Comparison of ENCODE assay signal across 8 cellular contexts in genomic region chr12:57001448-57001906, GRCh38. TPM values are rescaled to one million over a fixed set of nuclear protein-coding genes. Genes with fewer than 3 reads are reported as not detected.
A peak's percentile ranks its signal among the peaks of the same experiment; 100 is the strongest.
DNase-seq lines count a peak whose midpoint lies in the region; ATAC-seq and TF ChIP-seq lines count a peak whose summit lies in the region.

No MANE protein-coding gene starts in this region.

- DNase-seq in NCI-H82 (lab: John Stamatoyannopoulos, UW) (peak; percentile 76), NCI-H82 treated with DMSO at 0.1 percent for 48 hours (lab: John Stamatoyannopoulos, UW; ENCODE audit: unreplicated experiment) (no peak), NCI-H748 treated with DMSO at 0.1 percent for 48 hours (lab: John Stamatoyannopoulos, UW) (peak; percentile 33), esophagus muscularis mucosa (ENCODE audit: extremely low spot score) (no peak), neural crest cell (ENCODE audit: low read depth, low spot score) (peak; percentile 62), testis (peak; percentile 82)
- DNase-seq in activated CD8-positive, alpha-beta memory T cell treated with anti-CD3 and anti-CD28 coated beads, Interleukin-2, amount 50 U/mL, for 1 hour (ENCODE audit: extremely low read depth): peak; percentile 37

- H3K9me3 ChIP-seq in esophagus muscularis mucosa (no peaks in the 10 kb centered on the region), testis (no peaks in the 10 kb centered on the region)

- no peaks in the 10 kb centered on the region for H3K27me3 Mint-ChIP-seq in neural crest cell (ENCODE audit: low read depth)

- TF ChIP-seq CTCF in esophagus muscularis mucosa (IDR thresholded peaks at IDR 0.05): peak; percentile 52 to 61 (median 54)
- peak; percentile 79 for TF ChIP-seq CTCF in neural crest cell (conservative IDR thresholded peaks at IDR 0.05)
- TF ChIP-seq CTCF in testis (IDR thresholded peaks at IDR 0.05): peak; percentile 75 to 80 (median 77)

- no peak for TF ChIP-seq EP300 in esophagus muscularis mucosa (IDR thresholded peaks at IDR 0.05)

- H3K4me1 ChIP-seq in esophagus muscularis mucosa (peaks cover 16 to 38% (median 31%) of the 10 kb centered on the region in 4 donors), testis (peaks cover 18% of the 10 kb centered on the region)

- peak overlapping the region; percentile 70 for H3K4me3 Mint-ChIP-seq in neural crest cell

- H3K27ac ChIP-seq in esophagus muscularis mucosa (replicated peaks in 1 of 4) (no peak overlapping the region), testis (no peak overlapping the region)

- TF ChIP-seq POLR2A in esophagus muscularis mucosa (IDR thresholded peaks at IDR 0.05; ENCODE audit: low read depth) (no peak), testis (IDR thresholded peaks at IDR 0.05) (no peak)

- intact Hi-C loops in esophagus muscularis mucosa (cut with DNase I) (loop anchor here (5.0 kb wide), 1 partner anchor 249 kb away; the partner anchor contains the start of gene PRIM1), testis (cut with DNase I; ENCODE audit: low total_unique reads) (no loop called here)

- no peak overlapping the region for H3K27ac Mint-ChIP-seq in neural crest cell (ENCODE audit: unreplicated experiment)

- no peaks in the 10 kb centered on the region for H3K9me3 Mint-ChIP-seq in neural crest cell

- peaks cover 17% of the 10 kb centered on the region for H3K36me3 Mint-ChIP-seq in neural crest cell (ENCODE audit: low read depth)

- H3K4me3 ChIP-seq in esophagus muscularis mucosa (no peak overlapping the region), testis (no peak overlapping the region)

- ATAC-seq in GM18873 (IDR thresholded peaks at IDR 0.05; ENCODE audit: low FRiP score, unreplicated experiment): no peak

- 19% methylated on average over 8 of the region's 13 CpGs for WGBS in esophagus muscularis mucosa
- 44 to 49% methylated on average over 13 of the region's 13 CpGs for WGBS in testis, 2 donors

- H3K4me1 Mint-ChIP-seq in neural crest cell: peaks cover 23% of the 10 kb centered on the region

- peaks cover 29 to 74% (median 60%) of the 10 kb centered on the region in 4 donors for H3K36me3 ChIP-seq in esophagus muscularis mucosa
- no peaks in the 10 kb centered on the region for H3K36me3 ChIP-seq in testis (ENCODE audit: low read depth, missing control alignments)

- H3K27me3 ChIP-seq in esophagus muscularis mucosa (no peaks in the 10 kb centered on the region), testis (no peaks in the 10 kb centered on the region)

RNA-seq across cellular contexts. Expression of gene ZBTB39, which starts 4.9 kb away (rescaled TPM):
- total RNA-seq in esophagus muscularis mucosa (1 to 10 TPM; 5.0 to 9.1 (median 7.1) TPM), neural crest cell (27.9 and 28.6 TPM in 2 replicates), testis (10 to 100 TPM; 21.0 to 21.7 TPM)
- 15.3 TPM for polyA plus RNA-seq in testis (ENCODE audit: insufficient read depth, low read depth, low replicate concordance)

RNA-seq across cellular contexts. Expression of gene TAC3, which starts 14.9 kb away (rescaled TPM):
- total RNA-seq in esophagus muscularis mucosa (not detected), neural crest cell (0.51 TPM in 1 of 2 replicates, not detected in the other), testis (1 to 10 TPM; 2.5 to 2.9 TPM)
- 3.9 TPM for polyA plus RNA-seq in testis (ENCODE audit: insufficient read depth, low read depth, low replicate concordance)

RNA-seq across cellular contexts. Expression of gene RDH16, which starts 44.1 kb away (rescaled TPM):
- under 1 TPM in 3 of 4 donors, not detected in 1; 0.17 to 0.69 (median 0.42) TPM for total RNA-seq in esophagus muscularis mucosa
- 0.34 and 0.44 TPM in 2 replicates for total RNA-seq in neural crest cell
- 1 to 10 TPM; 1.4 to 2.9 TPM for total RNA-seq in testis
- polyA plus RNA-seq in testis (ENCODE audit: insufficient read depth, low read depth, low replicate concordance): 0.83 TPM

RNA-seq across cellular contexts. Expression of gene MYO1A, which starts 48.5 kb away (rescaled TPM):
- total RNA-seq in esophagus muscularis mucosa (1 to 10 TPM in 1 of 4 donors, under 1 TPM in 3; 0.06 to 1.1 (median 0.83) TPM), neural crest cell (0.25 and 0.40 TPM in 2 replicates), testis (1 to 10 TPM; 5.9 to 7.6 TPM)
- 5.4 TPM for polyA plus RNA-seq in testis (ENCODE audit: insufficient read depth, low read depth, low replicate concordance)

Comparison
In these comparisons a context has a peak if more than half of its experiments do, and no peak if none do; other contexts are left out.
1. DNase-seq: peak in NCI-H82 (single experiment), NCI-H748 treated with DMSO at 0.1 percent for 48 hours (single experiment), activated CD8-positive, alpha-beta memory T cell treated with anti-CD3 and anti-CD28 coated beads, Interleukin-2, amount 50 U/mL, for 1 hour (single experiment), neural crest cell (single experiment) and testis (single experiment); none in NCI-H82 treated with DMSO at 0.1 percent for 48 hours (single experiment) and esophagus muscularis mucosa (single experiment).
2. Peak in every context shown above with its lines, with median percentiles within 50 percentile points of each other: CTCF ChIP-seq.